Comparison of ENCODE assay signal across 22 cellular contexts in genomic region chr1:57296726-57297252, GRCh38.
"Had no signal": no experiment of that assay in that cellular context is flagged by ENCODE, and none has a peak within 500 bp of the region (broad histone marks: within the 10 kb centered on the region; RNA-seq: fewer than 3 reads in every experiment).

No MANE protein-coding gene starts in this region.

- ATAC-seq: foreskin keratinocyte; gastroesophageal sphincter; heart right ventricle; left ventricle myocardium superior; lower lobe of right lung; naive thymus-derived CD8-positive, alpha-beta T cell; psoas muscle; right cardiac atrium; stimulated activated memory B cell treated with anti-CD40 and anti-IgM and Interleukin-4, amounts not matched to agents 10 μg/mL and 1 μg/mL and 100 μg/mL, for 72 hours; stimulated activated naive CD8-positive, alpha-beta T cell treated with anti-CD3 and anti-CD28 coated beads, Interleukin-15, Interleukin-2, amounts not matched to agents 100 U/mL and 50 U/mL, for 24 hours had no signal

- DNase-seq: dermis blood vessel endothelial cell; effector memory CD4-positive, alpha-beta T cell; foreskin keratinocyte; heart right ventricle; hippocampal formation; left ventricle myocardium superior; lower lobe of right lung; naive thymus-derived CD8-positive, alpha-beta T cell; nephron progenitor cell; occipital lobe; ovary; posterior cingulate gyrus; psoas muscle; right cardiac atrium; spleen; stimulated activated CD4-positive, alpha-beta T cell treated with anti-CD3 and anti-CD28 coated beads, Interleukin-4, amount 100 ng/mL, for 4 hours; stimulated activated naive CD8-positive, alpha-beta T cell treated with anti-CD3 and anti-CD28 coated beads, Interleukin-15, Interleukin-2, amounts not matched to agents 100 U/mL and 50 U/mL, for 24 hours; substantia nigra; testis; tibial artery had no signal
